ENCODE assay signal across 7 cellular contexts in genomic region chr12:110431957-110432587, GRCh38. TPM values are rescaled to one million over a fixed set of nuclear protein-coding genes. Genes with fewer than 3 reads are reported as not detected.
A peak's percentile ranks its signal among the peaks of the same experiment; 100 is the strongest.
DNase-seq lines count a peak whose midpoint lies in the region; ATAC-seq, FAIRE-seq and TF ChIP-seq lines count a peak whose summit lies in the region.

No MANE protein-coding gene starts in this region.

- H3K27ac ChIP-seq in OCI-LY3 (ENCODE audit: low read length) = peak overlapping the region; percentile 26
- H3K27ac ChIP-seq in spleen = peak overlapping the region in 7 of 8 donors; percentile 27 to 80 (median 75)

- H3K4me1 ChIP-seq in OCI-LY3 (ENCODE audit: low read length) (peaks cover 16% of the 10 kb centered on the region), spleen (peaks cover 0 to 13% (median 5%) of the 10 kb centered on the region in 6 donors)

- H3K79me2 ChIP-seq in OCI-LY3 (ENCODE audit: low read length) = no peaks in the 10 kb centered on the region

- 82 to 86% (median 85%) methylated on average over 12 of the region's 12 CpGs for WGBS in spleen, 5 donors

- H3K27me3 ChIP-seq in OCI-LY3 (ENCODE audit: low read depth, low read length) = no peaks in the 10 kb centered on the region
- no peaks in the 10 kb centered on the region for H3K27me3 ChIP-seq in spleen (replicated peaks in 1 of 7)

- DNase-seq in spleen (no peak), HUDEP-2 (lab: John Stamatoyannopoulos, UW; ENCODE audit: unreplicated experiment in 76 of 76) (no peak), SKM-1 treated with dmso at 0.1 percent for 144 hours (lab: John Stamatoyannopoulos, UW; ENCODE audit: unreplicated experiment) (no peak)

- H2AFZ ChIP-seq in OCI-LY3 (ENCODE audit: low read depth, low read length) = no peak overlapping the region

- intact Hi-C loops in spleen (cut with DNase I; ENCODE audit: low total_unique reads) = no loop called here

- no peak for TF ChIP-seq CTCF in OCI-LY3 (IDR thresholded peaks at IDR 0.05; ENCODE audit: low read depth, low read length)
- TF ChIP-seq CTCF in spleen (IDR thresholded peaks at IDR 0.05 in 8 of 11, conservative IDR thresholded peaks at IDR 0.05 in 3 of 11) = no peak

- H4K20me1 ChIP-seq in OCI-LY3 (ENCODE audit: insufficient read depth, low read length) = no peaks in the 10 kb centered on the region

- no peaks in the 10 kb centered on the region for H3K9me3 ChIP-seq in OCI-LY3 (ENCODE audit: insufficient read depth, low read length)
- H3K9me3 ChIP-seq in spleen = no peaks in the 10 kb centered on the region

- peak; percentile 81 for FAIRE-seq in endometrium (lab: Jason Lieb, UNC)

- H3K4me3 ChIP-seq in OCI-LY3 (ENCODE audit: low read length) (peak overlapping the region; percentile 73; the same call in 1 of the 2 replicates), spleen (peak overlapping the region; percentile 33 to 65 (median 47))

- H3K9ac ChIP-seq in OCI-LY3 (ENCODE audit: low read length) = peak overlapping the region; percentile 57

- H3K4me2 ChIP-seq in OCI-LY3 (ENCODE audit: low read length) = peak overlapping the region; percentile 50

- H3K36me3 ChIP-seq in OCI-LY3 (replicated peaks; ENCODE audit: low read depth, low read length) (peaks cover 9% of the 10 kb centered on the region), spleen (peaks cover 2 to 38% (median 31%) of the 10 kb centered on the region in 6 donors)

- ATAC-seq in GM19372 (IDR thresholded peaks at IDR 0.05; ENCODE audit: low read depth, unreplicated experiment) = peak; percentile 11
- no peak for ATAC-seq in HG03280 (IDR thresholded peaks at IDR 0.05; ENCODE audit: unreplicated experiment)

- TF ChIP-seq POLR2A in spleen (IDR thresholded peaks at IDR 0.05) = no peak

RNA-seq across cellular contexts. Expression of gene ARPC3, which starts 18.1 kb away (rescaled TPM):
- total RNA-seq in spleen = 100 to 1,000 TPM; 301 to 568 (median 353) TPM
- 100 to 1,000 TPM; 614 to 762 (median 699) TPM for polyA plus RNA-seq in spleen

RNA-seq across cellular contexts. Expression of gene ANAPC7, which starts 28.6 kb away (rescaled TPM):
- 10 to 100 TPM; 40.9 to 78.0 (median 53.9) TPM for total RNA-seq in spleen
- polyA plus RNA-seq in spleen = 10 to 100 TPM; 32.2 to 51.3 (median 42.4) TPM

RNA-seq across cellular contexts. Expression of gene GPN3, which starts 36.0 kb away (rescaled TPM):
- 10 to 100 TPM; 12.5 to 29.9 (median 19.8) TPM for total RNA-seq in spleen
- 10 to 100 TPM; 11.6 to 21.2 (median 18.7) TPM for polyA plus RNA-seq in spleen

RNA-seq across cellular contexts. Expression of gene FAM216A, which starts 36.6 kb away (rescaled TPM):
- 10 to 100 TPM in 2 of 7 donors, 1 to 10 TPM in 5; 6.9 to 19.4 (median 8.1) TPM for total RNA-seq in spleen
- 10 to 100 TPM; 10.1 to 17.5 (median 15.9) TPM for polyA plus RNA-seq in spleen
